ENCODE assay signal across 8 cellular contexts in the genomic region with DNA sequence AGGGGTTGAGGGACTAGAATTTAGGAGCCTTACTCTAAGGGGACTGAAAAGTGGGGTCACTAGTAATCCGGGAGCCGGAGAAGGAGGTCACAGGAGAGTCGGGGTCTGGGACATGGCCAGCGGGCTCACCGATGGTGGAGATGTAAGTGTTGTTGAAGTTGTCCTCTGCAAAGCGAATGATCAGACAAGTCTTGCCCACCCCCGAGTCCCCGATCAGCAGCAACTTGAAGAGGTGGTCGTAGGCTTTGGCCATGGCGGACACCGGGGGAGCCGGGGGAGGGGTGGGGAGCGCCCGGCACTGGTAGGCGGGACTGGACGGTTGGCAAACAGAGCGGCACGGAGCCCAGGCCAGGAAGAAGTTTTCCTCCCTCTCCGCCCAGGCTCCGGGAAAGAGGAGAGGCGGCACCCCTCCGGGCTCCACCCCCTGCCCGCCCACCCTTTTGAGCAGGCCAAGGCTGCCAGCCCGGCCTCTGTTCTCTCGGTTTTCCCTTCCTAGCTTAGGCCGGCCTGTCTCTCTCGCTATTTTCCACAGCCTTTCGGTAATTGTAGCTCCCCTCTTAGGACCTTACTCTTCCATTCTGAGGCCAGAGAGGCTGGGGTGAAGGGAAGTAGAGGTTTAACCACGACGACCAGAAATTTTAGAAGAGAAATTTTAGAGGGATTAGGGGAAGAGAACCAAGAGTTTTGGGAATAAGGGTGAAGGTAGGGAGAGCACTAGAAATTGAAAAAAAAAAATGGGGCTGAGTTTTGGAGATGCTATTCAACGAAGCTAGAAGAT. TPM values are rescaled to one million over a fixed set of nuclear protein-coding genes. Genes with fewer than 3 reads are reported as not detected.
DNase-seq lines count a peak whose midpoint lies in the region; ATAC-seq and TF ChIP-seq lines count a peak whose summit lies in the region.

A gene (minus strand): TSS at position 356 of the 778 bp plus-strand sequence. CDS start 103 bp downstream, at position 253.

- TF ChIP-seq CTCF in VCaP (conservative IDR thresholded peaks at IDR 0.05): no peak
- TF ChIP-seq CTCF in transverse colon (IDR thresholded peaks at IDR 0.05): no peak

- TF ChIP-seq POLR2A in transverse colon (IDR thresholded peaks at IDR 0.05): peak; percentile 48

- in situ Hi-C loops in transverse colon (cut with MboI; ENCODE audit: low pct_ligation_motif_present in 1 of 4, low pct_unique_long_range_greater_than_20kb in 1 of 4, low sequenced_read_pairs in 3 of 4): loop anchor here (10.0 to 25.0 kb wide), 7 partner anchors 171 to 474 kb away; a partner anchor contains a TSS

- ATAC-seq in esophagus mucosa: peak; percentile 72
- no peak for ATAC-seq in HG02571 (IDR thresholded peaks at IDR 0.05; ENCODE audit: unreplicated experiment)

- H3K9me3 ChIP-seq in transverse colon: no peaks in the 10 kb centered on the region

- intact Hi-C loops in transverse colon (cut with DNase I; ENCODE audit: low total_unique reads): loop anchor here (2.0 to 10.0 kb wide), 2 partner anchors 189 to 311 kb away; a partner anchor contains a TSS

- peak within 1 kb of the TSS; percentile 17 to 67 (median 60) for H3K4me3 ChIP-seq in transverse colon

- H3K27me3 ChIP-seq in transverse colon: no peaks in the 10 kb centered on the region

- TF ChIP-seq EP300 in transverse colon (IDR thresholded peaks at IDR 0.05; ENCODE audit: low read depth): no peak

- no peaks in the 10 kb centered on the region for H3K36me3 ChIP-seq in transverse colon

- 4 to 5% methylated on average over 12 to 27 of the region's 31 CpGs for WGBS in transverse colon (ENCODE audit: low coverage in 1 of 2), 2 donors

- peak within 1 kb of the TSS; percentile 68 for H3K27ac ChIP-seq in VCaP
- peak within 1 kb of the TSS; percentile 86 to 96 (median 86) for H3K27ac ChIP-seq in transverse colon

- peaks cover 0 to 34% (median 14%) of the 10 kb centered on the region in 4 donors for H3K4me1 ChIP-seq in transverse colon

- peak; percentile 56 for DNase-seq in SIG-M5 treated with dmso at 0.1 percent for 504 hours (lab: John Stamatoyannopoulos, UW; ENCODE audit: unreplicated experiment)
- DNase-seq in SIG-M5 (lab: John Stamatoyannopoulos, UW): no peak
- DNase-seq in NCI-H1105 (lab: John Stamatoyannopoulos, UW): peak; percentile 78
- DNase-seq in midbrain (lab: John Stamatoyannopoulos, UW): peak; percentile 65
- peak; percentile 89 for DNase-seq in transverse colon

RNA-seq across cellular contexts. Expression of the gene that starts here (rescaled TPM):
- total RNA-seq in esophagus mucosa (60.5 TPM), transverse colon (10 to 100 TPM in 2 of 4 donors, 1 to 10 TPM in 2; 4.0 to 27.9 (median 15.4) TPM)
